Comparison of ENCODE assay signal across 1 cellular context in genomic region chr2:73986085-73986680, GRCh38.
TF ChIP-seq lines count a peak whose summit lies in the region.

No MANE protein-coding gene starts in this region.

TF ChIP-seq in H1, 55 proteins besides CTCF, POLR2A, EP300 and RAD21 (continued from another document):
- TF ChIP-seq MAX (IDR thresholded peaks at IDR 0.05) = no peak
